ENCODE assay signal across 17 cellular contexts in genomic region chr19:47241919-47242644, GRCh38. TPM values are rescaled to one million over a fixed set of nuclear protein-coding genes. Genes with fewer than 3 reads are reported as not detected.
DNase-seq lines count a peak whose midpoint lies in the region; ATAC-seq, FAIRE-seq and TF ChIP-seq lines count a peak whose summit lies in the region.
"Had no signal": no experiment of that assay in that cellular context is flagged by ENCODE, and none has a peak within 500 bp of the region (broad histone marks: within the 10 kb centered on the region; RNA-seq: fewer than 3 reads in every experiment).

No MANE protein-coding gene starts in this region.

- H3K27me3 Mint-ChIP-seq in stimulated activated memory B cell treated with anti-CD40 and anti-IgM and Interleukin-4, amounts not matched to agents 10 μg/mL and 1 μg/mL and 100 μg/mL, for 72 hours = no peaks in the 10 kb centered on the region

- H3K4me2 ChIP-seq in HepG2 (ENCODE audit: low read depth, low read length) = peak overlapping the region; percentile 95; the same call in 1 of the 2 replicates
- peak overlapping the region; percentile 84 for H3K4me2 ChIP-seq in PC-9

- peaks cover 45% of the 10 kb centered on the region for H3K4me1 ChIP-seq in HepG2 (ENCODE audit: insufficient read depth, low read length)
- H3K4me1 ChIP-seq in right lobe of liver = peaks cover 0 to 8% (median 0%) of the 10 kb centered on the region in 4 donors
- peaks cover 26% of the 10 kb centered on the region for H3K4me1 ChIP-seq in PC-9 (replicated peaks; ENCODE audit: insufficient read depth)
- H3K4me1 ChIP-seq in tibial artery = peaks cover 0 to 46% (median 37%) of the 10 kb centered on the region in 4 donors

- DNase-seq in HepG2 (ENCODE audit: low spot score) = no peak
- DNase-seq in right lobe of liver = no peak
- DNase-seq in PC-9 = peak in 1 of 2 experiments; percentile 46
- DNase-seq in epithelial cell of prostate (ENCODE audit: low read depth, low spot score) = no peak
- DNase-seq in tibial artery = no peak
- no peak for DNase-seq in activated effector memory CD4-positive, alpha-beta T cell treated with anti-CD3 and anti-CD28 coated beads, Interleukin-2, amount 50 U/mL, for 16 hours
- DNase-seq: NCI-H1105 treated with DMSO at 0.1 percent for 48 hours; NK-92 treated with Interleukin-12 subunit alpha and Interleukin-12 subunit beta, amount 100 ng/mL, for 24 hours had no signal

- in situ Hi-C loops in HepG2 (cut with HindIII; ENCODE audit: extremely low pct_ligation_motif_present, low pct_unique_long_range_greater_than_20kb) = no loop called here

- no peaks in the 10 kb centered on the region for H3K36me3 Mint-ChIP-seq in stimulated activated memory B cell treated with anti-CD40 and anti-IgM and Interleukin-4, amounts not matched to agents 10 μg/mL and 1 μg/mL and 100 μg/mL, for 72 hours
- H3K36me3 Mint-ChIP-seq: activated naive CD4-positive, alpha-beta T cell treated with anti-CD3 and anti-CD28 coated beads, Interleukin-2, amount 10 ng/mL, durations not matched to agents 7 days and 5 days; IgD-negative memory B cell had no signal

- 78% methylated on average over 8 of the region's 8 CpGs for WGBS in HepG2 (ENCODE audit: low lambda C conversion rate)
- 82% methylated on average over 7 of the region's 8 CpGs for WGBS in right lobe of liver (ENCODE audit: insufficient coverage, low coverage, low lambda C conversion rate, missing lambda C conversion rate)

- H3K4me3 ChIP-seq in HepG2 (replicated peaks in 1 of 3; ENCODE audit: insufficient read depth in 1 of 3, low read depth in 2 of 3, low read length in 3 of 3) (no peak overlapping the region), right lobe of liver (no peak overlapping the region), PC-9 (0 out of 2 replicates have a peak overlapping the region, but pooled peaks have one; percentile 44), tibial artery (no peak overlapping the region)
- H3K4me3 ChIP-seq: body of pancreas had no signal

- peaks cover 5% of the 10 kb centered on the region for H3K4me1 Mint-ChIP-seq in stimulated activated memory B cell treated with anti-CD40 and anti-IgM and Interleukin-4, amounts not matched to agents 10 μg/mL and 1 μg/mL and 100 μg/mL, for 72 hours

- H3F3A ChIP-seq in PC-9 (ENCODE audit: insufficient read depth, low read depth) = peaks cover 52% of the 10 kb centered on the region

- no peaks in the 10 kb centered on the region for H3K27me3 ChIP-seq in HepG2 (ENCODE audit: control insufficient read depth in 1 of 2, insufficient read depth in 2 of 2, low read length in 2 of 2)
- H3K27me3 ChIP-seq in right lobe of liver = no peaks in the 10 kb centered on the region
- no peaks in the 10 kb centered on the region for H3K27me3 ChIP-seq in PC-9 (ENCODE audit: insufficient read depth, low read depth)
- H3K27me3 ChIP-seq in tibial artery = no peaks in the 10 kb centered on the region
- H3K27me3 ChIP-seq: right atrium auricular region had no signal

- peak overlapping the region; percentile 53 for H3K9ac ChIP-seq in HepG2 (ENCODE audit: insufficient read depth, low read depth, low read length)

- H3K9me3 ChIP-seq in HepG2 (ENCODE audit: low read length) (no peaks in the 10 kb centered on the region), right lobe of liver (no peaks in the 10 kb centered on the region), PC-9 (ENCODE audit: insufficient read depth, low read depth) (no peaks in the 10 kb centered on the region), tibial artery (no peaks in the 10 kb centered on the region)
- H3K9me3 ChIP-seq: body of pancreas, neutrophil, right atrium auricular region, SJSA1 had no signal

- intact Hi-C loops in HepG2 (cut with micrococcal nuclease; ENCODE audit: unreplicated experiment) (loop anchor here (5.0 kb wide), 1 partner anchor 95 kb away; no protein-coding TSS in a partner anchor), right lobe of liver (cut with DNase I) (loop anchor here in 1 of 2 donors (5.0 to 10.0 kb wide), 2 partner anchors 35 to 97 kb away; no protein-coding TSS in a partner anchor), PC-9 (cut with micrococcal nuclease; ENCODE audit: unreplicated experiment) (loop anchor here (2.0 to 5.0 kb wide), 2 partner anchors 15 to 230 kb away; no protein-coding TSS in a partner anchor), tibial artery (cut with DNase I; ENCODE audit: low total_unique reads) (no loop called here)

- H3K27ac ChIP-seq in HepG2 (ENCODE audit: extremely low read length, insufficient read depth, low read length) (no peak overlapping the region), right lobe of liver (no peak overlapping the region), PC-9 (no peak overlapping the region), epithelial cell of prostate (peak overlapping the region; percentile 97), tibial artery (peak overlapping the region; percentile 68 to 74)
- H3K27ac ChIP-seq: SJSA1 had no signal

- H3K36me3 ChIP-seq in HepG2 (replicated peaks in 1 of 2; ENCODE audit: control insufficient read depth in 1 of 2, insufficient read depth in 2 of 2, low read length in 2 of 2) (no peaks in the 10 kb centered on the region), right lobe of liver (no peaks in the 10 kb centered on the region), PC-9 (ENCODE audit: low read depth) (no peaks in the 10 kb centered on the region), tibial artery (no peaks in the 10 kb centered on the region)
- H3K36me3 ChIP-seq: neutrophil, right atrium auricular region, SJSA1 had no signal

- no peak for TF ChIP-seq RAD21 in HepG2 (CRISPR knock-in tag; IDR thresholded peaks at IDR 0.05)

- no peak overlapping the region for H2AFZ ChIP-seq in HepG2 (ENCODE audit: low read length)
- no peak overlapping the region for H2AFZ ChIP-seq in PC-9

- H3K27ac Mint-ChIP-seq in stimulated activated memory B cell treated with anti-CD40 and anti-IgM and Interleukin-4, amounts not matched to agents 10 μg/mL and 1 μg/mL and 100 μg/mL, for 72 hours = no peak overlapping the region
- H3K27ac Mint-ChIP-seq: activated naive CD4-positive, alpha-beta T cell treated with anti-CD3 and anti-CD28 coated beads, Interleukin-2, amount 10 ng/mL, durations not matched to agents 7 days and 5 days; dendritic cell treated with granulocyte-macrophage colony-stimulating factor and Interleukin-4, amounts not matched to agents 40 ng/mL and 50 ng/mL, for 4 days; IgD-negative memory B cell had no signal

- TF ChIP-seq CTCF in HepG2 (CRISPR knock-in tag; IDR thresholded peaks at IDR 0.05) = no peak
- no peak for TF ChIP-seq CTCF in right lobe of liver (IDR thresholded peaks at IDR 0.05)
- no peak for TF ChIP-seq CTCF in PC-9 (conservative IDR thresholded peaks at IDR 0.05)
- no peak for TF ChIP-seq CTCF in tibial artery (IDR thresholded peaks at IDR 0.05)

- POLR2A ChIA-PET in HepG2 (lab: Yijun Ruan, JAX) (interaction anchor here (1.9 kb wide), 1 partner anchor 16 kb away, joined by 21 read pairs; no protein-coding TSS in a partner anchor), PC-9 (lab: Charles Lee; ENCODE audit: unreplicated experiment) (no interaction called here)

- CTCF ChIA-PET in HepG2 (lab: Yijun Ruan, JAX; ENCODE audit: low intra/inter-chr PET ratio, low total read pairs) (no interaction called here), PC-9 (lab: Charles Lee) (no interaction called here)

- TF ChIP-seq POLR2A in HepG2 (IDR thresholded peaks at IDR 0.05; ENCODE audit: insufficient read depth in 1 of 2, low read depth in 2 of 2, low read length in 2 of 2) (no peak), right lobe of liver (IDR thresholded peaks at IDR 0.05) (no peak)

- no peaks in the 10 kb centered on the region for H3K79me2 ChIP-seq in HepG2 (ENCODE audit: insufficient read depth, low read length)
- no peaks in the 10 kb centered on the region for H3K79me2 ChIP-seq in PC-9 (ENCODE audit: low read depth)

- no peak overlapping the region for H3K4me3 Mint-ChIP-seq in stimulated activated memory B cell treated with anti-CD40 and anti-IgM and Interleukin-4, amounts not matched to agents 10 μg/mL and 1 μg/mL and 100 μg/mL, for 72 hours
- H3K4me3 Mint-ChIP-seq: activated naive CD4-positive, alpha-beta T cell treated with anti-CD3 and anti-CD28 coated beads, Interleukin-2, amount 10 ng/mL, durations not matched to agents 7 days and 5 days; dendritic cell treated with granulocyte-macrophage colony-stimulating factor and Interleukin-4, amounts not matched to agents 40 ng/mL and 50 ng/mL, for 4 days; IgD-negative memory B cell had no signal

- no peaks in the 10 kb centered on the region for H3K9me2 ChIP-seq in PC-9 (ENCODE audit: insufficient read depth)

- peak; percentile 15 for FAIRE-seq in HepG2 (lab: Jason Lieb, UNC)

- ATAC-seq in HepG2 (no peak), right lobe of liver (no peak), GM18858 (IDR thresholded peaks at IDR 0.05; ENCODE audit: unreplicated experiment) (no peak)
- ATAC-seq in stimulated activated memory B cell treated with anti-CD40 and anti-IgM and Interleukin-4, amounts not matched to agents 10 μg/mL and 1 μg/mL and 100 μg/mL, for 72 hours = no peak

- H3K9me3 Mint-ChIP-seq in stimulated activated memory B cell treated with anti-CD40 and anti-IgM and Interleukin-4, amounts not matched to agents 10 μg/mL and 1 μg/mL and 100 μg/mL, for 72 hours = peaks cover 3% of the 10 kb centered on the region
- H3K9me3 Mint-ChIP-seq: activated naive CD4-positive, alpha-beta T cell treated with anti-CD3 and anti-CD28 coated beads, Interleukin-2, amount 10 ng/mL, durations not matched to agents 7 days and 5 days; dendritic cell treated with granulocyte-macrophage colony-stimulating factor and Interleukin-4, amounts not matched to agents 40 ng/mL and 50 ng/mL, for 4 days; IgD-negative memory B cell had no signal

- BruUV-seq in HepG2 (replicated peaks; lab: Mats Ljungman, UMichigan) (no TSS peak), PC-9 (replicated peaks; lab: Mats Ljungman, UMichigan) (no TSS peak)

- no peak for TF ChIP-seq EP300 in HepG2 (IDR thresholded peaks at IDR 0.05; ENCODE audit: low read depth in 2 of 2, low read length in 2 of 2)
- TF ChIP-seq EP300 in HepG2 (CRISPR knock-in tag; IDR thresholded peaks at IDR 0.05; ENCODE audit: borderline replicate concordance) = no peak

- H4K20me1 ChIP-seq in HepG2 (ENCODE audit: insufficient read depth, low read length) (no peaks in the 10 kb centered on the region), PC-9 (ENCODE audit: insufficient read depth) (no peaks in the 10 kb centered on the region)

RNA-seq across cellular contexts. Expression of gene BBC3, which starts 11.1 kb away (rescaled TPM):
- total RNA-seq in HepG2 (2016; rRNA removed; fragmentation: Illumina TruSeq; extraction: Trizol) = 5.8 and 8.8 TPM in 2 replicates
- 3.1 and 3.4 TPM in 2 replicates for total RNA-seq in HepG2 (2016; cell fraction: cytosol; rRNA removed; fragmentation: Illumina TruSeq; extraction: Trizol; ENCODE audit: low read depth)
- total RNA-seq in HepG2 (2016; cell fraction: insoluble cytoplasmic fraction; rRNA removed; fragmentation: Illumina TruSeq; extraction: Trizol) = 5.9 and 8.8 TPM in 2 replicates
- total RNA-seq in HepG2 (2016; cell fraction: membrane; rRNA removed; fragmentation: Illumina TruSeq; extraction: Trizol) = 6.6 and 7.4 TPM in 2 replicates
- 4.6 and 5.1 TPM in 2 replicates for total RNA-seq in HepG2 (2016; cell fraction: nucleus; rRNA removed; fragmentation: Illumina TruSeq; extraction: Trizol)
- 6.1 and 11.1 TPM in 2 replicates for polyA plus RNA-seq in HepG2 (2011; rRNA removed)
- polyA plus RNA-seq in HepG2 (2011; cell fraction: cytosol; rRNA removed) = 7.0 and 10.6 TPM in 2 replicates
- 18.7 and 18.8 TPM in 2 replicates for polyA plus RNA-seq in HepG2 (2011; cell fraction: nucleus; rRNA removed)
- 7.0 and 13.6 TPM in 2 replicates for polyA plus RNA-seq in HepG2 (2012)
- polyA plus RNA-seq in HepG2 (2016; cell fraction: cytosol; fragmentation: Illumina TruSeq; extraction: Trizol; ENCODE audit: low read depth) = 1.8 and 1.9 TPM in 2 replicates
- polyA plus RNA-seq in HepG2 (2016; cell fraction: insoluble cytoplasmic fraction; fragmentation: Illumina TruSeq; extraction: Trizol; ENCODE audit: low read depth) = 9.2 and 11.0 TPM in 2 replicates
- polyA plus RNA-seq in HepG2 (2016; cell fraction: membrane; fragmentation: Illumina TruSeq; extraction: Trizol; ENCODE audit: low read depth) = 5.1 and 5.2 TPM in 2 replicates
- 13.0 and 13.4 TPM in 2 replicates for polyA plus RNA-seq in HepG2 (2016; cell fraction: nucleus; fragmentation: Illumina TruSeq; extraction: Trizol; ENCODE audit: insufficient read depth, low read depth)
- 2.1 and 9.7 TPM in 2 replicates for polyA minus RNA-seq in HepG2 (2011; rRNA and poly(A)+ RNA removed; ENCODE audit: low replicate concordance)
- polyA minus RNA-seq in HepG2 (2011; cell fraction: cytosol; rRNA and poly(A)+ RNA removed) = 8.9 and 9.3 TPM in 2 replicates
- polyA minus RNA-seq in HepG2 (2011; cell fraction: nucleus; rRNA and poly(A)+ RNA removed) = 5.4 and 6.2 TPM in 2 replicates
- 1 to 10 TPM; 1.8 to 8.0 (median 3.1) TPM for total RNA-seq in right lobe of liver
- 18.3 and 18.8 TPM in 2 replicates for total RNA-seq in PC-9 (2021)

RNA-seq across cellular contexts. Expression of gene CCDC9, which starts 14.2 kb away (rescaled TPM):
- 5.9 and 6.3 TPM in 2 replicates for total RNA-seq in HepG2 (2016; rRNA removed; fragmentation: Illumina TruSeq; extraction: Trizol)
- 3.4 and 3.5 TPM in 2 replicates for total RNA-seq in HepG2 (2016; cell fraction: cytosol; rRNA removed; fragmentation: Illumina TruSeq; extraction: Trizol; ENCODE audit: low read depth)
- 3.8 and 7.1 TPM in 2 replicates for total RNA-seq in HepG2 (2016; cell fraction: insoluble cytoplasmic fraction; rRNA removed; fragmentation: Illumina TruSeq; extraction: Trizol)
- total RNA-seq in HepG2 (2016; cell fraction: membrane; rRNA removed; fragmentation: Illumina TruSeq; extraction: Trizol) = 4.5 and 5.0 TPM in 2 replicates
- 4.4 and 5.5 TPM in 2 replicates for total RNA-seq in HepG2 (2016; cell fraction: nucleus; rRNA removed; fragmentation: Illumina TruSeq; extraction: Trizol)
- polyA plus RNA-seq in HepG2 (2011; rRNA removed) = 2.9 and 3.0 TPM in 2 replicates
- polyA plus RNA-seq in HepG2 (2011; cell fraction: cytosol; rRNA removed) = 2.1 and 2.2 TPM in 2 replicates
- polyA plus RNA-seq in HepG2 (2011; cell fraction: nucleus; rRNA removed) = 10.1 and 11.8 TPM in 2 replicates
- 10.0 TPM in 2 replicates for polyA plus RNA-seq in HepG2 (2012)
- 1.6 and 1.8 TPM in 2 replicates for polyA plus RNA-seq in HepG2 (2016; cell fraction: cytosol; fragmentation: Illumina TruSeq; extraction: Trizol; ENCODE audit: low read depth)
- polyA plus RNA-seq in HepG2 (2016; cell fraction: insoluble cytoplasmic fraction; fragmentation: Illumina TruSeq; extraction: Trizol; ENCODE audit: low read depth) = 9.0 and 10.3 TPM in 2 replicates
- polyA plus RNA-seq in HepG2 (2016; cell fraction: membrane; fragmentation: Illumina TruSeq; extraction: Trizol; ENCODE audit: low read depth) = 3.6 and 3.9 TPM in 2 replicates
- 22.8 and 25.7 TPM in 2 replicates for polyA plus RNA-seq in HepG2 (2016; cell fraction: nucleus; fragmentation: Illumina TruSeq; extraction: Trizol; ENCODE audit: insufficient read depth, low read depth)
- 1.8 and 6.2 TPM in 2 replicates for polyA minus RNA-seq in HepG2 (2011; rRNA and poly(A)+ RNA removed; ENCODE audit: low replicate concordance)
- 0.99 and 1.7 TPM in 2 replicates for polyA minus RNA-seq in HepG2 (2011; cell fraction: cytosol; rRNA and poly(A)+ RNA removed)
- polyA minus RNA-seq in HepG2 (2011; cell fraction: nucleus; rRNA and poly(A)+ RNA removed) = 6.3 and 7.5 TPM in 2 replicates
- 10 to 100 TPM in 2 of 6 experiments, 1 to 10 TPM in 4; 5.8 to 15.1 (median 9.1) TPM for total RNA-seq in right lobe of liver
- total RNA-seq in PC-9 (2021) = 34.7 and 37.0 TPM in 2 replicates

RNA-seq across cellular contexts. Expression of gene INAFM1, which starts 32.6 kb away (rescaled TPM):
- total RNA-seq in HepG2 (2016; rRNA removed; fragmentation: Illumina TruSeq; extraction: Trizol) = 1.00 and 1.9 TPM in 2 replicates
- 0.81 and 1.1 TPM in 2 replicates for total RNA-seq in HepG2 (2016; cell fraction: cytosol; rRNA removed; fragmentation: Illumina TruSeq; extraction: Trizol; ENCODE audit: low read depth)
- total RNA-seq in HepG2 (2016; cell fraction: insoluble cytoplasmic fraction; rRNA removed; fragmentation: Illumina TruSeq; extraction: Trizol) = 1.1 and 1.8 TPM in 2 replicates
- 1.0 and 1.2 TPM in 2 replicates for total RNA-seq in HepG2 (2016; cell fraction: membrane; rRNA removed; fragmentation: Illumina TruSeq; extraction: Trizol)
- total RNA-seq in HepG2 (2016; cell fraction: nucleus; rRNA removed; fragmentation: Illumina TruSeq; extraction: Trizol) = 0.78 and 1.0 TPM in 2 replicates
- polyA plus RNA-seq in HepG2 (2011; rRNA removed) = 0.88 and 1.3 TPM in 2 replicates
- polyA plus RNA-seq in HepG2 (2011; cell fraction: cytosol; rRNA removed) = 0.60 and 0.93 TPM in 2 replicates
- polyA plus RNA-seq in HepG2 (2011; cell fraction: nucleus; rRNA removed) = 5.3 and 5.5 TPM in 2 replicates
- 2.8 and 3.1 TPM in 2 replicates for polyA plus RNA-seq in HepG2 (2012)
- polyA plus RNA-seq in HepG2 (2016; cell fraction: cytosol; fragmentation: Illumina TruSeq; extraction: Trizol; ENCODE audit: low read depth) = 2.2 and 2.5 TPM in 2 replicates
- 1.8 and 2.4 TPM in 2 replicates for polyA plus RNA-seq in HepG2 (2016; cell fraction: insoluble cytoplasmic fraction; fragmentation: Illumina TruSeq; extraction: Trizol; ENCODE audit: low read depth)
- polyA plus RNA-seq in HepG2 (2016; cell fraction: membrane; fragmentation: Illumina TruSeq; extraction: Trizol; ENCODE audit: low read depth) = 1.7 and 2.2 TPM in 2 replicates
- 4.5 and 6.9 TPM in 2 replicates for polyA plus RNA-seq in HepG2 (2016; cell fraction: nucleus; fragmentation: Illumina TruSeq; extraction: Trizol; ENCODE audit: insufficient read depth, low read depth)
- polyA minus RNA-seq in HepG2 (2011; rRNA and poly(A)+ RNA removed; ENCODE audit: low replicate concordance) = 0.35 and 1.3 TPM in 2 replicates
- polyA minus RNA-seq in HepG2 (2011; cell fraction: cytosol; rRNA and poly(A)+ RNA removed) = 1.2 and 1.5 TPM in 2 replicates
- polyA minus RNA-seq in HepG2 (2011; cell fraction: nucleus; rRNA and poly(A)+ RNA removed) = 0.99 and 1.4 TPM in 2 replicates
- 1 to 10 TPM; 2.2 to 5.8 (median 4.4) TPM for total RNA-seq in right lobe of liver
- total RNA-seq in PC-9 (2021) = 13.5 and 21.3 TPM in 2 replicates

Comparison
In these comparisons a context has a peak if more than half of its experiments do, and no peak if none do; other contexts are left out.
1. H3K27ac ChIP-seq: peak in epithelial cell of prostate (single experiment) and tibial artery (2 of 2); none in HepG2 (single experiment), right lobe of liver (0 of 3) and PC-9 (single experiment).